In genomic region chr3:167426962-167427361, GRCh38 we compare ENCODE assay signal across 6 cellular contexts. TPM values are rescaled to one million over a fixed set of nuclear protein-coding genes. Genes with fewer than 3 reads are reported as not detected.
"Had no signal": no experiment of that assay in that cellular context is flagged by ENCODE, and none has a peak within 500 bp of the region (broad histone marks: within the 10 kb centered on the region; RNA-seq: fewer than 3 reads in every experiment).

No MANE protein-coding gene starts in this region.

RNA-seq across cellular contexts. Expression of gene ZBBX, which starts 46.9 kb away (rescaled TPM):
- polyA plus RNA-seq: hepatocyte; immature natural killer cell; keratinocyte; liver; mammary epithelial cell; naive thymus-derived CD4-positive, alpha-beta T cell had no signal

RNA-seq across cellular contexts. Expression of gene SERPINI2, which starts 46.9 kb away (rescaled TPM):
- polyA plus RNA-seq: hepatocyte; immature natural killer cell; keratinocyte; liver; mammary epithelial cell; naive thymus-derived CD4-positive, alpha-beta T cell had no signal
